Comparison of ENCODE assay signal across 7 cellular contexts in the genomic region with DNA sequence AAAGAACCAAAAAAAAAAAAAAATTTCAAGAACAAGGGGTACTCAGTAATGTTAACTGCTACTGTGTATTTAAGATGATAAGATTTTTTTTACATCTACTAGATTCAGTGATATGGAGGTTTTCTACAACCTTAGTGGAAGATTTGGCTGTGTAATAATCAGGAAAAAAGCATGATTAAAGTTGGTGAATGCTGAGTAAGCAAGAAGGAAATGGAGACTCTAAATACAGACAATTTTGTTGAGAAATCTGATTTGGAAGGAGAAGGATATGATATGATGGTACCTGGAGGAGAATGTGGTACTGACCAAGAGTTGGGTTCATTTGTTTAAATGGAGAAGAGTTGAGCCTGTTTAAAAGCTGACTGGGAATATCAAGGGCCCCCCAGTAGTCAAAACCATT.
"Had no signal": no experiment of that assay in that cellular context is flagged by ENCODE, and none has a peak within 500 bp of the region (broad histone marks: within the 10 kb centered on the region; RNA-seq: fewer than 3 reads in every experiment).

No MANE protein-coding gene starts in this region.

- H3K27ac ChIP-seq: HL-60 had no signal

- H3K4me3 ChIP-seq: GM23338 had no signal

- H3K4me1 Mint-ChIP-seq: GM23338, H9 had no signal

- DNase-seq: H9, HCEC 1CT, KG1 had no signal

- H3K27ac Mint-ChIP-seq: GM23338, H9 had no signal

- ATAC-seq: GM23338 had no signal

- H2AFZ ChIP-seq: GM23338 had no signal

- H3K27me3 Mint-ChIP-seq: IgD-negative memory B cell had no signal

- H3K4me2 ChIP-seq: GM23338 had no signal

- FAIRE-seq: H54 had no signal

- H3K4me3 Mint-ChIP-seq: GM23338, H9, IgD-negative memory B cell had no signal
